ENCODE assay signal across 1 cellular context in genomic region chr11:61509058-61510029, GRCh38.
A peak's percentile ranks its signal among the peaks of the same experiment; 100 is the strongest.
TF ChIP-seq lines count a peak whose summit lies in the region.

No MANE protein-coding gene starts in this region.

TF ChIP-seq in HepG2, 621 proteins besides CTCF, POLR2A, EP300 and RAD21 (continued from another document and continues in another):
- TF ChIP-seq CSRNP1 (CRISPR knock-in tag; IDR thresholded peaks at IDR 0.05) (peak; percentile 72; the same call in 1 of the 2 replicates), ZNF549 (CRISPR knock-in tag; IDR thresholded peaks at IDR 0.05) (peak; percentile 64; the same call in 1 of the 2 replicates), HIVEP1 (CRISPR knock-in tag; IDR thresholded peaks at IDR 0.05) (0 out of 2 replicates have a peak, but pooled peaks have one; percentile 51), SKIL (CRISPR knock-in tag; IDR thresholded peaks at IDR 0.05; ENCODE audit: borderline replicate concordance) (no peak), ZNF441 (CRISPR knock-in tag; IDR thresholded peaks at IDR 0.05; ENCODE audit: borderline replicate concordance) (peak; percentile 71; the same call in 1 of the 2 replicates), SETDB1 (CRISPR knock-in tag; IDR thresholded peaks at IDR 0.05; ENCODE audit: borderline replicate concordance) (no peak), IRX3 (CRISPR knock-in tag; IDR thresholded peaks at IDR 0.05; ENCODE audit: borderline replicate concordance, low read depth) (peak; percentile 46; the same call in 1 of the 2 replicates), FOXC1 (CRISPR knock-in tag; IDR thresholded peaks at IDR 0.05; ENCODE audit: borderline replicate concordance) (peak; percentile 50; the same call in 1 of the 2 replicates), NFATC3 (CRISPR knock-in tag; IDR thresholded peaks at IDR 0.05) (no peak), ZNF124 (CRISPR knock-in tag; IDR thresholded peaks at IDR 0.05) (peak; percentile 90; the same call in 1 of the 2 replicates), JARID2 (CRISPR knock-in tag; IDR thresholded peaks at IDR 0.05; ENCODE audit: insufficient replicate concordance) (peak; percentile 59), ZNF331 (CRISPR knock-in tag; IDR thresholded peaks at IDR 0.05) (0 out of 2 replicates have a peak, but pooled peaks have one; percentile 46), KAT7 (CRISPR knock-in tag; IDR thresholded peaks at IDR 0.05; ENCODE audit: borderline replicate concordance) (peak; percentile 66; the same call in 1 of the 2 replicates), THYN1 (CRISPR knock-in tag; IDR thresholded peaks at IDR 0.05; ENCODE audit: borderline replicate concordance, low read depth) (no peak), RERE (CRISPR knock-in tag; IDR thresholded peaks at IDR 0.05; ENCODE audit: low read depth) (no peak), ZBTB4 (CRISPR knock-in tag; IDR thresholded peaks at IDR 0.05; ENCODE audit: borderline replicate concordance) (no peak), ZNF768 (CRISPR knock-in tag; IDR thresholded peaks at IDR 0.05) (peak; percentile 73), SAP130 (CRISPR knock-in tag; IDR thresholded peaks at IDR 0.05; ENCODE audit: low read depth) (0 out of 2 replicates have a peak, but pooled peaks have one; percentile 18), SP4 (CRISPR knock-in tag; IDR thresholded peaks at IDR 0.05) (peak; percentile 61; the same call in 1 of the 2 replicates), ZNF557 (CRISPR knock-in tag; IDR thresholded peaks at IDR 0.05) (peak; percentile 39; the same call in 1 of the 2 replicates), HDAC2 (CRISPR knock-in tag; IDR thresholded peaks at IDR 0.05) (0 out of 2 replicates have a peak, but pooled peaks have one; percentile 48), RELA (CRISPR knock-in tag; IDR thresholded peaks at IDR 0.05) (no peak), SCMH1 (CRISPR knock-in tag; IDR thresholded peaks at IDR 0.05; ENCODE audit: borderline replicate concordance) (no peak), CEBPB (IDR thresholded peaks at IDR 0.05; ENCODE audit: borderline replicate concordance, low read depth, low read length) (no peak), POGZ (CRISPR knock-in tag; IDR thresholded peaks at IDR 0.05) (peak; percentile 28; the same call in 1 of the 2 replicates), ZFP82 (CRISPR knock-in tag; IDR thresholded peaks at IDR 0.05; ENCODE audit: borderline replicate concordance) (0 out of 2 replicates have a peak, but pooled peaks have one; percentile 43), KMT2A (CRISPR knock-in tag; IDR thresholded peaks at IDR 0.05) (peak; percentile 56; the same call in 1 of the 2 replicates), ARNT2 (CRISPR knock-in tag; IDR thresholded peaks at IDR 0.05; ENCODE audit: low read depth) (peak; percentile 88), ZNF687 (CRISPR knock-in tag; IDR thresholded peaks at IDR 0.05) (peak; percentile 92), CBFB (CRISPR knock-in tag; IDR thresholded peaks at IDR 0.05) (peak; percentile 45; the same call in 1 of the 2 replicates), ZNF160 (CRISPR knock-in tag; IDR thresholded peaks at IDR 0.05) (no peak), STAT5B (CRISPR knock-in tag; IDR thresholded peaks at IDR 0.05) (peak; percentile 65; the same call in 1 of the 2 replicates), ZNF567 (CRISPR knock-in tag; IDR thresholded peaks at IDR 0.05; ENCODE audit: borderline replicate concordance) (0 out of 2 replicates have a peak, but pooled peaks have one; percentile 27), CENPT (CRISPR knock-in tag; IDR thresholded peaks at IDR 0.05; ENCODE audit: low read depth) (peak; percentile 48; the same call in 1 of the 2 replicates), ZNF337 (CRISPR knock-in tag; IDR thresholded peaks at IDR 0.05; ENCODE audit: borderline replicate concordance, low read depth) (no peak), ISL2 (CRISPR knock-in tag; IDR thresholded peaks at IDR 0.05) (peak; percentile 46; the same call in 1 of the 2 replicates)
- TF ChIP-seq, protein P1, sequence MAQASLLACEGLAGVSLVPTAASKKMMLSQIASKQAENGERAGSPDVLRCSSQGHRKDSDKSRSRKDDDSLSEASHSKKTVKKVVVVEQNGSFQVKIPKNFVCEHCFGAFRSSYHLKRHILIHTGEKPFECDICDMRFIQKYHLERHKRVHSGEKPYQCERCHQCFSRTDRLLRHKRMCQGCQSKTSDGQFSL (CRISPR knock-in tag; IDR thresholded peaks at IDR 0.05): 0 out of 2 replicates have a peak, but pooled peaks have one; percentile 21
- TF ChIP-seq, protein P2, sequence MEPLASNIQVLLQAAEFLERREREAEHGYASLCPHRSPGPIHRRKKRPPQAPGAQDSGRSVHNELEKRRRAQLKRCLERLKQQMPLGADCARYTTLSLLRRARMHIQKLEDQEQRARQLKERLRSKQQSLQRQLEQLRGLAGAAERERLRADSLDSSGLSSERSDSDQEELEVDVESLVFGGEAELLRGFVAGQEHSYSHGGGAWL (CRISPR knock-in tag; IDR thresholded peaks at IDR 0.05): 0 out of 2 replicates have a peak, but pooled peaks have one; percentile 65
- TF ChIP-seq, protein P3, sequence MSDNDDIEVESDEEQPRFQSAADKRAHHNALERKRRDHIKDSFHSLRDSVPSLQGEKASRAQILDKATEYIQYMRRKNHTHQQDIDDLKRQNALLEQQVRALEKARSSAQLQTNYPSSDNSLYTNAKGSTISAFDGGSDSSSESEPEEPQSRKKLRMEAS (IDR thresholded peaks at IDR 0.05): peak; percentile 89
